Comparison of ENCODE assay signal across 18 cellular contexts in genomic region chr6:135281227-135281626, GRCh38.
DNase-seq lines count a peak whose midpoint lies in the region; ATAC-seq and TF ChIP-seq lines count a peak whose summit lies in the region.
"Had no signal": no experiment of that assay in that cellular context is flagged by ENCODE, and none has a peak within 500 bp of the region (broad histone marks: within the 10 kb centered on the region; RNA-seq: fewer than 3 reads in every experiment).

No MANE protein-coding gene starts in this region.

- no peaks in the 10 kb centered on the region for H3K27me3 ChIP-seq in DND-41 (ENCODE audit: insufficient read depth, low read length, poor library complexity)
- H3K27me3 ChIP-seq in adipocyte (replicated peaks; ENCODE audit: control insufficient read depth, insufficient read depth, low read length), result no peaks in the 10 kb centered on the region
- no peaks in the 10 kb centered on the region for H3K27me3 ChIP-seq in neutrophil
- H3K27me3 ChIP-seq: ovary had no signal

- in situ Hi-C loops in ACHN (cut with HindIII; ENCODE audit: low pct_ligation_motif_present, low pct_unique_long_range_greater_than_20kb, low sequenced_read_pairs), result no loop called here

- H3K4me1 ChIP-seq in DND-41 (ENCODE audit: insufficient read depth, low read length), result peaks cover 64% of the 10 kb centered on the region
- H3K4me1 ChIP-seq in adipocyte (ENCODE audit: control insufficient read depth, insufficient read depth, low read length), result peaks cover 11% of the 10 kb centered on the region
- peaks cover 23 to 27% of the 10 kb centered on the region in 2 experiments for H3K4me1 ChIP-seq in neutrophil (ENCODE audit: control insufficient read depth in 1 of 2, insufficient read depth in 1 of 2, low read depth in 1 of 2, low read length in 1 of 2)

- H3K9me3 ChIP-seq in DND-41 (ENCODE audit: insufficient read depth, low read length, severe bottlenecking) (no peaks in the 10 kb centered on the region), adipocyte (ENCODE audit: control insufficient read depth, low read length) (no peaks in the 10 kb centered on the region), neutrophil (no peaks in the 10 kb centered on the region)
- H3K9me3 ChIP-seq: ovary had no signal

- DNase-seq in DND-41, result peak; percentile 54
- peak; percentile 94 for DNase-seq in NB4 (ENCODE audit: low read depth)
- DNase-seq in adipocyte (ENCODE audit: low read depth), result peak; percentile 8
- DNase-seq in DMS153 (lab: John Stamatoyannopoulos, UW), result no peak
- DNase-seq in ACHN, result no peak
- no peak for DNase-seq in DMS53 treated with DMSO at 0.1 percent for 48 hours (lab: John Stamatoyannopoulos, UW; ENCODE audit: unreplicated experiment)
- DNase-seq: activated CD8-positive, alpha-beta memory T cell treated with anti-CD3 and anti-CD28 coated beads, Interleukin-2, amount 50 U/mL, for 48 hours; activated naive CD4-positive, alpha-beta T cell treated with Interleukin-2 at 50 U/mL for 16 hours; NCI-H1436; NCI-H2227 treated with DMSO at 0.1 percent for 48 hours; NK-92 treated with Interleukin-12 subunit alpha and Interleukin-12 subunit beta, amount 100 ng/mL, for 24 hours; ovary; SHP77 treated with DMSO at 0.1 percent for 48 hours; stimulated activated CD4-positive, alpha-beta T cell treated with anti-CD3 and anti-CD28 coated beads, Interleukin-4, amount 100 ng/mL, for 4 hours; stimulated activated CD8-positive, alpha-beta memory T cell treated with anti-CD3 and anti-CD28 coated beads, Interleukin-4, amount 100 ng/mL, for 48 hours had no signal

- H3K36me3 ChIP-seq in DND-41 (ENCODE audit: insufficient read depth, low read length), result no peaks in the 10 kb centered on the region
- H3K36me3 ChIP-seq in adipocyte (ENCODE audit: control insufficient read depth, insufficient read depth, low read length, severe bottlenecking), result no peaks in the 10 kb centered on the region
- no peaks in the 10 kb centered on the region for H3K36me3 ChIP-seq in neutrophil
- H3K36me3 ChIP-seq: ovary had no signal

- peak; percentile 63 for ATAC-seq in DND-41 (ENCODE audit: insufficient read depth, low read depth)
- ATAC-seq in HG03097 (IDR thresholded peaks at IDR 0.05; ENCODE audit: low FRiP score, unreplicated experiment), result no peak

- no peak overlapping the region; a peak in 1 of 4 replicates for H3K4me3 ChIP-seq in DND-41 (ENCODE audit: low read depth in 1 of 2, low read length in 2 of 2)
- H3K4me3 ChIP-seq in NB4 (ENCODE audit: low read depth, low read length), result peak overlapping the region; percentile 46
- H3K4me3 ChIP-seq in adipocyte (ENCODE audit: low read length), result no peak overlapping the region
- H3K4me3 ChIP-seq in neutrophil (ENCODE audit: low read depth in 1 of 2, low read length in 1 of 2), result no peak overlapping the region
- H3K4me3 ChIP-seq: GM23248, ovary had no signal

- H4K20me1 ChIP-seq in DND-41 (ENCODE audit: insufficient read depth, low read length), result no peaks in the 10 kb centered on the region

- H2AFZ ChIP-seq in DND-41 (ENCODE audit: low read depth, low read length), result no peak overlapping the region; the same call in 1 of the 2 replicates
- H2AFZ ChIP-seq: GM23248 had no signal

- peak overlapping the region; percentile 96 for H3K27ac ChIP-seq in DND-41 (ENCODE audit: low read length)
- peak overlapping the region; percentile 60 for H3K27ac ChIP-seq in neutrophil
- H3K27ac ChIP-seq: GM23248, ovary had no signal

- no peaks in the 10 kb centered on the region for H3K79me2 ChIP-seq in DND-41 (ENCODE audit: insufficient read depth, low read length)

- H3K4me2 ChIP-seq in DND-41 (ENCODE audit: insufficient read depth, low read length), result peak overlapping the region; percentile 43

- no peak for TF ChIP-seq CTCF in DND-41 (IDR thresholded peaks at IDR 0.05; ENCODE audit: borderline replicate concordance, extremely low read depth, low read length, poor library complexity, severe bottlenecking)
- no peak for TF ChIP-seq CTCF in NB4 (IDR thresholded peaks at IDR 0.05; ENCODE audit: low read depth, low read length)
- no peak for TF ChIP-seq CTCF in neutrophil (IDR thresholded peaks at IDR 0.05)

- TF ChIP-seq POLR2A in NB4 (IDR thresholded peaks at IDR 0.05; ENCODE audit: extremely low read depth, insufficient read length), result no peak

- H3K9ac ChIP-seq in DND-41 (ENCODE audit: low read depth, low read length) (peak overlapping the region; percentile 52), adipocyte (ENCODE audit: low read length) (no peak overlapping the region)
- H3K9ac ChIP-seq: GM23248 had no signal

Comparison
In these comparisons a context has a peak if more than half of its experiments do, and no peak if none do; other contexts are left out.
1. DNase-seq: peak in DND-41 (single experiment), NB4 (single experiment) and adipocyte (single experiment); none in DMS153 (single experiment), ACHN (single experiment) and DMS53 treated with DMSO at 0.1 percent for 48 hours (single experiment).